Comparison of ENCODE assay signal across 16 cellular contexts in the genomic region with DNA sequence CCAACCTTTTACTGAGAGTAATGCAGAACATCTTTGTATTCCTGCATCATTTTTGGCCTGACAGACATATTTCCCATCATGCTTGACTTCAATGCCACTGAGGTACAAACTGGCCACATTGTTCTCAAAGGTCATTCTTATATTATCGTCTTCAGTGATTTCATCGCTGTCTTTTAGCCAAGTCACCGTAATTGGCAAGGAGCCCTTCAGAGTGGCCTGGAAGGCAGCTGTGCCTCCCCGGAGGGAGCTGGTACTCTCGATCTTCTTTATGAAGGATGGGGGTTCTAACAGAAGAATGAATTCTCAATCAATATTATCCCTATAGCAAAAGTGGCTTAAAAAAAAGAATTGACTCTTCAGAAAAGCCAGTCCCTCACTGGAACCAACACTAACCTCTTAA.
"Had no signal": no experiment of that assay in that cellular context is flagged by ENCODE, and none has a peak within 500 bp of the region (broad histone marks: within the 10 kb centered on the region; RNA-seq: fewer than 3 reads in every experiment).

No MANE protein-coding gene starts in this region.

- FAIRE-seq: kidney, pancreas, small intestine had no signal

- H3K9me3 ChIP-seq: mucosa of descending colon, pancreas had no signal

- H3K36me3 ChIP-seq: pancreas had no signal

- DNase-seq: cortex of kidney; dorsolateral prefrontal cortex; effector CD8-positive, alpha-beta T cell; foreskin melanocyte; kidney; left cardiac atrium; mammary epithelial cell; mucosa of descending colon; occipital lobe; pancreas; small intestine; stimulated activated CD4-positive, alpha-beta T cell treated with anti-CD3 and anti-CD28 coated beads, Interleukin-12 subunit alpha, Interleukin-12 subunit beta, amount 100 ng/mL, for 4 hours; stimulated activated naive CD4-positive, alpha-beta T cell; trophoblast cell had no signal

- H3K4me3 ChIP-seq: dorsolateral prefrontal cortex, mucosa of descending colon, pancreas had no signal

- H3K27ac ChIP-seq: dorsolateral prefrontal cortex, pancreas had no signal

- ATAC-seq: mucosa of descending colon; natural killer cell treated with Interleukin-12 subunit alpha and Interleukin-12 subunit beta and Interleukin-15 and Interleukin-18, amount 100 ng/mL, for 72 hours; pancreas; sciatic nerve had no signal

- H3K27me3 ChIP-seq: pancreas had no signal

- H3K4me1 ChIP-seq: pancreas had no signal
